In genomic region chr11:76444065-76444383, GRCh38 we compare ENCODE assay signal across 8 cellular contexts. TPM values are rescaled to one million over a fixed set of nuclear protein-coding genes. Genes with fewer than 3 reads are reported as not detected.
DNase-seq lines count a peak whose midpoint lies in the region; ATAC-seq, FAIRE-seq and TF ChIP-seq lines count a peak whose summit lies in the region.

No MANE protein-coding gene starts in this region.

- no peak for FAIRE-seq in urothelium cell line (lab: Jason Lieb, UNC)

- H3K27ac ChIP-seq in BLaER1 treated with 17β-estradiol and CSF1 and Interleukin-3, amounts not matched to agents 10 nM and 100 nM, result peak overlapping the region; percentile 82 to 97 (median 94)
- H3K27ac ChIP-seq in duodenal mucosa (ENCODE audit: low read depth, low read length), result peak overlapping the region; percentile 94

- H3K4me2 ChIP-seq in BLaER1 treated with 17β-estradiol and CSF1 and Interleukin-3, amounts not matched to agents 10 nM and 100 nM, result peak overlapping the region; percentile 77 to 95 (median 88)

- H3K9me3 Mint-ChIP-seq in nephron progenitor cell, result no peaks in the 10 kb centered on the region

- H3K36me3 ChIP-seq in BLaER1 treated with 17β-estradiol and CSF1 and Interleukin-3, amounts not matched to agents 10 nM and 100 nM, result peaks cover 20 to 52% (median 31%) of the 10 kb centered on the region in 11 experiments; a peak in 21 of 22 replicates
- H3K36me3 ChIP-seq in MG63 (peaks cover 8% of the 10 kb centered on the region), duodenal mucosa (ENCODE audit: control insufficient read depth in 1 of 2, insufficient read depth in 2 of 2, low read length in 2 of 2) (peaks cover 2 to 7% of the 10 kb centered on the region in 2 donors)

- H3K9me3 ChIP-seq in BLaER1 treated with 17β-estradiol and CSF1 and Interleukin-3, amounts not matched to agents 10 nM and 100 nM (replicated peaks in 1 of 11), result no peaks in the 10 kb centered on the region
- H3K9me3 ChIP-seq in MG63 (no peaks in the 10 kb centered on the region), duodenal mucosa (ENCODE audit: control insufficient read depth in 1 of 2, low read length in 2 of 2) (no peaks in the 10 kb centered on the region)

- peak overlapping the region; percentile 86 to 100 (median 97) for H3K4me3 ChIP-seq in BLaER1 treated with 17β-estradiol and CSF1 and Interleukin-3, amounts not matched to agents 10 nM and 100 nM
- H3K4me3 ChIP-seq in MG63, result peak overlapping the region; percentile 98
- H3K4me3 ChIP-seq in duodenal mucosa (ENCODE audit: low read depth in 1 of 2, low read length in 2 of 2), result peak overlapping the region; percentile 98 to 99

- peak overlapping the region; percentile 89 to 97 (median 94) for H3K9ac ChIP-seq in BLaER1 treated with 17β-estradiol and CSF1 and Interleukin-3, amounts not matched to agents 10 nM and 100 nM
- H3K9ac ChIP-seq in duodenal mucosa (ENCODE audit: low read depth in 1 of 2, low read length in 2 of 2), result peak overlapping the region; percentile 97 to 100

- H3K27me3 Mint-ChIP-seq in nephron progenitor cell (ENCODE audit: low read depth, poor library complexity), result no peaks in the 10 kb centered on the region

- no peaks in the 10 kb centered on the region for H3K27me3 ChIP-seq in BLaER1 treated with 17β-estradiol and CSF1 and Interleukin-3, amounts not matched to agents 10 nM and 100 nM
- H3K27me3 ChIP-seq in MG63 (no peaks in the 10 kb centered on the region), duodenal mucosa (ENCODE audit: control insufficient read depth in 1 of 2, insufficient read depth in 2 of 2, low read length in 2 of 2) (no peaks in the 10 kb centered on the region)

- H3K4me3 Mint-ChIP-seq in nephron progenitor cell, result peak overlapping the region; percentile 96

- peak overlapping the region; percentile 100 for H3K27ac Mint-ChIP-seq in nephron progenitor cell

- no peak for TF ChIP-seq CTCF in nephron progenitor cell (IDR thresholded peaks at IDR 0.05)

- H3K4me1 ChIP-seq in BLaER1 treated with 17β-estradiol and CSF1 and Interleukin-3, amounts not matched to agents 10 nM and 100 nM, result peaks cover 16 to 29% (median 25%) of the 10 kb centered on the region in 10 experiments
- peaks cover 14 to 17% of the 10 kb centered on the region in 2 donors for H3K4me1 ChIP-seq in duodenal mucosa (ENCODE audit: control insufficient read depth in 1 of 2, insufficient read depth in 2 of 2, low read length in 2 of 2)

- peaks cover 44% of the 10 kb centered on the region for H3K36me3 Mint-ChIP-seq in nephron progenitor cell (ENCODE audit: low read depth)

- H3K4me1 Mint-ChIP-seq in nephron progenitor cell, result peaks cover 50% of the 10 kb centered on the region

- ATAC-seq in GM19397 (IDR thresholded peaks at IDR 0.05; ENCODE audit: unreplicated experiment), result no peak

- no peak for DNase-seq in MG63
- no peak for DNase-seq in nephron progenitor cell
- no peak for DNase-seq in urothelium cell line (ENCODE audit: low spot score)
- no peak for DNase-seq in NCI-H146 treated with DMSO at 0.1 percent for 48 hours (lab: John Stamatoyannopoulos, UW; ENCODE audit: unreplicated experiment)
- no peak for DNase-seq in activated gamma-delta T cell (lab: John Stamatoyannopoulos, UW)

- H4K20me1 ChIP-seq in BLaER1 treated with 17β-estradiol and CSF1 and Interleukin-3, amounts not matched to agents 10 nM and 100 nM, result peaks cover 0 to 19% (median 10%) of the 10 kb centered on the region in 11 experiments; a peak in 10 of 22 replicates

RNA-seq across cellular contexts. Expression of gene EMSY, which starts 0.8 kb away (rescaled TPM):
- total RNA-seq in MG63 (2014; rRNA removed; shearing (Covaris generic); ENCODE audit: low replicate concordance), result 4.0 and 19.9 TPM in 2 replicates
